35 cellular contexts compared by ENCODE assay signal in genomic region chr2:214107731-214108130, GRCh38.
"Had no signal": no experiment of that assay in that cellular context is flagged by ENCODE, and none has a peak within 500 bp of the region (broad histone marks: within the 10 kb centered on the region; RNA-seq: fewer than 3 reads in every experiment).

No MANE protein-coding gene starts in this region.

- DNase-seq: activated CD4-positive, alpha-beta memory T cell treated with anti-CD3 and anti-CD28 coated beads for 36 hours; activated CD4-positive, alpha-beta T cell treated with anti-CD3 and anti-CD28 coated beads for 36 hours; activated CD4-positive, alpha-beta T cell treated with anti-CD3 and anti-CD28 coated beads, Interleukin-2, amount 10 ng/mL, durations not matched to agents 24 days and 14 days; activated CD4-positive, CD25-positive, alpha-beta regulatory T cell; activated CD4-positive, CD25-positive, alpha-beta regulatory T cell treated with anti-CD3 and anti-CD28 coated beads, Interleukin-2, amount 50 U/mL, for 72 hours; activated CD8-positive, alpha-beta memory T cell treated with anti-CD3 and anti-CD28 coated beads, Interleukin-2, amount 10 ng/mL, durations not matched to agents 7 days and 5 days; activated CD8-positive, alpha-beta memory T cell treated with anti-CD3 and anti-CD28 coated beads, Interleukin-2, amount 50 U/mL, for 4 hours; activated CD8-positive, alpha-beta T cell treated with anti-CD3 and anti-CD28 coated beads, Interleukin-2, amount 10 ng/mL, durations not matched to agents 7 days and 5 days; activated effector memory CD4-positive, alpha-beta T cell treated with anti-CD3 and anti-CD28 coated beads, Interleukin-2, amount 50 U/mL, for 16 hours; activated naive CD4-positive, alpha-beta T cell treated with anti-CD3 and anti-CD28 coated beads, Interleukin-2, amount 50 U/mL, for 16 hours; activated T-cell treated with anti-CD3 and anti-CD28 coated beads, Interleukin-2, amount 50 U/mL, for 1 hour; activated T-cell treated with anti-CD3 and anti-CD28 coated beads, Interleukin-2, amount 50 U/mL, for 48 hours; amniotic stem cell; anterior cingulate cortex; brain microvascular endothelial cell; dorsolateral prefrontal cortex; effector memory CD4-positive, alpha-beta T cell; endodermal cell; erythroblast; foreskin keratinocyte; gastrocnemius medialis; glutamatergic neuron; heart left ventricle; T-helper 1 cell; T-helper 17 cell; T1000; WERI-Rb-1 had no signal

- H3K27ac ChIP-seq: brain microvascular endothelial cell, coronary artery, dorsolateral prefrontal cortex, esophagus muscularis mucosa, foreskin keratinocyte, gastrocnemius medialis, heart left ventricle, WERI-Rb-1 had no signal

- H3K4me3 Mint-ChIP-seq: activated CD4-positive, alpha-beta memory T cell treated with anti-CD3 and anti-CD28 coated beads for 36 hours; activated CD4-positive, alpha-beta T cell treated with anti-CD3 and anti-CD28 coated beads for 36 hours; activated CD4-positive, alpha-beta T cell treated with anti-CD3 and anti-CD28 coated beads, Interleukin-2, amount 10 ng/mL, durations not matched to agents 24 days and 14 days; activated CD8-positive, alpha-beta memory T cell treated with anti-CD3 and anti-CD28 coated beads, Interleukin-2, amount 10 ng/mL, durations not matched to agents 7 days and 5 days; activated CD8-positive, alpha-beta T cell treated with anti-CD3 and anti-CD28 coated beads, Interleukin-2, amount 10 ng/mL, durations not matched to agents 7 days and 5 days; activated naive CD8-positive, alpha-beta T cell; activated T-helper 1 cell treated with anti-CD3 and anti-CD28 coated beads, Interleukin-12 subunit alpha, Interleukin-12 subunit beta, Interleukin-2, Interleukin-4 antibody, amounts not matched to agents 30 ng/mL and 10 ng/mL and 1 ng/mL, durations not matched to agents 14 hours and 24 hours and 36 hours; central memory CD8-positive, alpha-beta T cell; dendritic cell treated with granulocyte-macrophage colony-stimulating factor and Interleukin-4, amounts not matched to agents 40 ng/mL and 50 ng/mL, for 4 days; endodermal cell; T-helper 17 cell; T-helper 2 cell treated with Interferon-gamma antibody and Interleukin-4, amounts not matched to agents 5 μg/mL and 100 μg/mL, for 36 hours had no signal

- H3K9me3 Mint-ChIP-seq: activated CD4-positive, alpha-beta T cell treated with anti-CD3 and anti-CD28 coated beads, Interleukin-2, amount 10 ng/mL, durations not matched to agents 24 days and 14 days; activated T-helper 1 cell treated with anti-CD3 and anti-CD28 coated beads, Interleukin-12 subunit alpha, Interleukin-12 subunit beta, Interleukin-2, Interleukin-4 antibody, amounts not matched to agents 30 ng/mL and 10 ng/mL and 1 ng/mL, durations not matched to agents 14 hours and 24 hours and 36 hours; activated T-helper 2 cell treated with anti-CD3 and anti-CD28 coated beads, Interferon-gamma antibody, Interleukin-2, Interleukin-4, amounts not matched to agents 10 μg/mL and 5 μg/mL and 100 μg/mL, durations not matched to agents 14 hours and 24 hours and 36 hours had no signal

- H3K4me1 ChIP-seq: esophagus muscularis mucosa, foreskin keratinocyte, gastrocnemius medialis, heart left ventricle had no signal

- ATAC-seq: activated CD4-positive, alpha-beta T cell treated with anti-CD3 and anti-CD28 coated beads for 36 hours; activated CD8-positive, alpha-beta memory T cell treated with anti-CD3 and anti-CD28 coated beads, Interleukin-2, amount 10 ng/mL, durations not matched to agents 7 days and 5 days; activated CD8-positive, alpha-beta T cell treated with anti-CD3 and anti-CD28 coated beads, Interleukin-2, amount 10 ng/mL, durations not matched to agents 7 days and 5 days; foreskin keratinocyte; gastrocnemius medialis; heart left ventricle; T-helper 17 cell had no signal

- H3K4me1 Mint-ChIP-seq: activated CD4-positive, alpha-beta T cell treated with anti-CD3 and anti-CD28 coated beads for 36 hours; activated CD4-positive, alpha-beta T cell treated with anti-CD3 and anti-CD28 coated beads, Interleukin-2, amount 10 ng/mL, durations not matched to agents 24 days and 14 days; activated CD8-positive, alpha-beta memory T cell treated with anti-CD3 and anti-CD28 coated beads, Interleukin-2, amount 10 ng/mL, durations not matched to agents 7 days and 5 days; central memory CD8-positive, alpha-beta T cell; endodermal cell; T-helper 17 cell had no signal

- H3K36me3 ChIP-seq: brain microvascular endothelial cell, esophagus muscularis mucosa, gastrocnemius medialis, heart left ventricle, WERI-Rb-1 had no signal

- H3K4me3 ChIP-seq: coronary artery, dorsolateral prefrontal cortex, esophagus muscularis mucosa, gastrocnemius medialis, heart left ventricle had no signal

- H3K27me3 Mint-ChIP-seq: activated CD4-positive, alpha-beta memory T cell treated with anti-CD3 and anti-CD28 coated beads for 36 hours; activated CD4-positive, alpha-beta T cell treated with anti-CD3 and anti-CD28 coated beads for 36 hours; activated CD4-positive, alpha-beta T cell treated with anti-CD3 and anti-CD28 coated beads, Interleukin-2, amount 10 ng/mL, durations not matched to agents 24 days and 14 days; activated CD8-positive, alpha-beta memory T cell treated with anti-CD3 and anti-CD28 coated beads, Interleukin-2, amount 10 ng/mL, durations not matched to agents 7 days and 5 days; activated naive CD8-positive, alpha-beta T cell; central memory CD8-positive, alpha-beta T cell; dendritic cell treated with granulocyte-macrophage colony-stimulating factor and Interleukin-4, amounts not matched to agents 40 ng/mL and 50 ng/mL, for 4 days; T-helper 17 cell had no signal

- H3K27me3 ChIP-seq: brain microvascular endothelial cell, dorsolateral prefrontal cortex, esophagus muscularis mucosa, foreskin keratinocyte, gastrocnemius medialis, heart left ventricle had no signal

- H3K27ac Mint-ChIP-seq: activated CD4-positive, alpha-beta memory T cell treated with anti-CD3 and anti-CD28 coated beads for 36 hours; activated CD4-positive, alpha-beta T cell treated with anti-CD3 and anti-CD28 coated beads for 36 hours; activated CD4-positive, alpha-beta T cell treated with anti-CD3 and anti-CD28 coated beads, Interleukin-2, amount 10 ng/mL, durations not matched to agents 24 days and 14 days; activated CD8-positive, alpha-beta memory T cell treated with anti-CD3 and anti-CD28 coated beads, Interleukin-2, amount 10 ng/mL, durations not matched to agents 7 days and 5 days; activated CD8-positive, alpha-beta T cell treated with anti-CD3 and anti-CD28 coated beads, Interleukin-2, amount 10 ng/mL, durations not matched to agents 7 days and 5 days; activated naive CD8-positive, alpha-beta T cell; activated T-helper 1 cell treated with anti-CD3 and anti-CD28 coated beads, Interleukin-12 subunit alpha, Interleukin-12 subunit beta, Interleukin-2, Interleukin-4 antibody, amounts not matched to agents 30 ng/mL and 10 ng/mL and 1 ng/mL, durations not matched to agents 14 hours and 24 hours and 36 hours; activated T-helper 2 cell treated with anti-CD3 and anti-CD28 coated beads, Interferon-gamma antibody, Interleukin-2, Interleukin-4, amounts not matched to agents 10 μg/mL and 5 μg/mL and 100 μg/mL, durations not matched to agents 14 hours and 24 hours and 36 hours; dendritic cell treated with granulocyte-macrophage colony-stimulating factor and Interleukin-4, amounts not matched to agents 40 ng/mL and 50 ng/mL, for 4 days; endodermal cell; T-helper 17 cell; T-helper 2 cell treated with Interferon-gamma antibody and Interleukin-4, amounts not matched to agents 5 μg/mL and 100 μg/mL, for 36 hours had no signal

- H3K36me3 Mint-ChIP-seq: activated CD4-positive, alpha-beta memory T cell treated with anti-CD3 and anti-CD28 coated beads for 36 hours; activated CD8-positive, alpha-beta memory T cell treated with anti-CD3 and anti-CD28 coated beads, Interleukin-2, amount 10 ng/mL, durations not matched to agents 7 days and 5 days; activated naive CD8-positive, alpha-beta T cell had no signal
